Comparison of ENCODE assay signal across 23 cellular contexts in genomic region chr9:1954238-1954637, GRCh38.
DNase-seq lines count a peak whose midpoint lies in the region; ATAC-seq lines count a peak whose summit lies in the region.
"Had no signal": no experiment of that assay in that cellular context is flagged by ENCODE, and none has a peak within 500 bp of the region (broad histone marks: within the 10 kb centered on the region; RNA-seq: fewer than 3 reads in every experiment).

No MANE protein-coding gene starts in this region.

- ATAC-seq in left lobe of liver: peak; percentile 66
- ATAC-seq in HG03354 (IDR thresholded peaks at IDR 0.05; ENCODE audit: poor library complexity, severe bottlenecking, unreplicated experiment): no peak
- ATAC-seq: A549; CD8-positive, alpha-beta T cell had no signal

- no peak for DNase-seq in left lobe of liver (ENCODE audit: low spot score)
- DNase-seq: 8988T; ACHN; AML-193; BE2C; C1 segment of cervical spinal cord; Caco-2; Calu3; CD4-positive, alpha-beta memory T cell; CD4-positive, alpha-beta T cell; CD4-positive, CD25-positive, alpha-beta regulatory T cell; CD8-positive, alpha-beta memory T cell; CD8-positive, alpha-beta T cell; COR-L47; DMS 273 treated with DMSO at 0.1 percent for 48 hours; DMS153; DMS53; DMS79; DMS79 treated with DMSO at 0.1 percent for 48 hours; DND-41; EL had no signal
